15 cellular contexts compared by ENCODE assay signal in the genomic region with DNA sequence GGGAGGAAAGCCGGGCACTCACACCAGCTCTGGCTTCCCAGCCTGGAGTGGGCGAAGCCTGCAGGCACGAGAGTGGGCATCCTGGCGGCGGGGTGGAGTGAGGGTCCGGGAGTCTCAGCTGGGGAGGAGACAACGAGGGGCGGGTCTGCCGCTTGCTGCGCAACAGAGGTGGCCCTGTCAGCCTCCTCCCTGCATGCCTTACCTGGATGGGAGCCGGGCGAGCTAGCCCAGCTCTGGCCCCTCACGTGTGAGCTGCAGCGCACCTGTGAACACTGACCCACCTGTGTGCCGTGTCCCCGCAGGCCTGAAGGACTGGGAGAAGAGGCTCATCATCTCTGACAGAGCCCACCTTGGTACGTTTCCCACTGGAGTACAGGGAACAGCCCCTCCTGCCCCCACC. TPM values are rescaled to one million over a fixed set of nuclear protein-coding genes. Genes with fewer than 3 reads are reported as not detected.
DNase-seq lines count a peak whose midpoint lies in the region; ATAC-seq and TF ChIP-seq lines count a peak whose summit lies in the region.
"Had no signal": no experiment of that assay in that cellular context is flagged by ENCODE, and none has a peak within 500 bp of the region (broad histone marks: within the 10 kb centered on the region; RNA-seq: fewer than 3 reads in every experiment).

No MANE protein-coding gene starts in this region.

- H3K4me1 ChIP-seq in right atrium auricular region (peaks cover 0 to 40% of the 10 kb centered on the region in 2 donors), psoas muscle (peaks cover 36% of the 10 kb centered on the region), esophagus muscularis mucosa (peaks cover 28 to 36% (median 34%) of the 10 kb centered on the region in 4 donors)
- H3K4me1 ChIP-seq: HAP-1 had no signal

- H3K4me3 ChIP-seq in right atrium auricular region (no peak overlapping the region), psoas muscle (no peak overlapping the region), esophagus muscularis mucosa (no peak overlapping the region)
- H3K4me3 ChIP-seq: BLaER1 treated with 17β-estradiol and CSF1 and Interleukin-3, amounts not matched to agents 10 nM and 100 nM; HAP-1 had no signal

- peak overlapping the region; percentile 17 to 91 for H3K27ac ChIP-seq in right atrium auricular region
- peak overlapping the region; percentile 37 for H3K27ac ChIP-seq in RWPE1
- H3K27ac ChIP-seq in psoas muscle: peak overlapping the region; percentile 96
- no peak overlapping the region for H3K27ac ChIP-seq in esophagus muscularis mucosa (replicated peaks in 1 of 4)
- H3K27ac ChIP-seq: BLaER1 treated with 17β-estradiol and CSF1 and Interleukin-3, amounts not matched to agents 10 nM and 100 nM had no signal

- H3K36me3 ChIP-seq in right atrium auricular region (peaks cover 39% of the 10 kb centered on the region), psoas muscle (ENCODE audit: insufficient read depth in 1 of 2, low read depth in 1 of 2) (peaks cover 0 to 65% of the 10 kb centered on the region in 2 donors), esophagus muscularis mucosa (peaks cover 0 to 58% (median 22%) of the 10 kb centered on the region in 4 donors)
- H3K36me3 ChIP-seq: BLaER1 treated with 17β-estradiol and CSF1 and Interleukin-3, amounts not matched to agents 10 nM and 100 nM; HAP-1 had no signal

- H3K9me3 ChIP-seq in right atrium auricular region (no peaks in the 10 kb centered on the region), psoas muscle (no peaks in the 10 kb centered on the region), esophagus muscularis mucosa (no peaks in the 10 kb centered on the region)
- H3K9me3 ChIP-seq: BLaER1 treated with 17β-estradiol and CSF1 and Interleukin-3, amounts not matched to agents 10 nM and 100 nM; HAP-1 had no signal

- H3K4me3 Mint-ChIP-seq in endothelial cell (ENCODE audit: unreplicated experiment): no peak overlapping the region
- H3K4me3 Mint-ChIP-seq: B cell; CD8-positive, alpha-beta T cell had no signal

- no peaks in the 10 kb centered on the region for H3K9me3 Mint-ChIP-seq in endothelial cell (ENCODE audit: unreplicated experiment)
- H3K9me3 Mint-ChIP-seq: CD8-positive, alpha-beta T cell had no signal

- H3K27me3 ChIP-seq in right atrium auricular region: no peaks in the 10 kb centered on the region
- H3K27me3 ChIP-seq in psoas muscle (ENCODE audit: insufficient read depth in 3 of 3, low read length in 2 of 3): no peaks in the 10 kb centered on the region
- no peaks in the 10 kb centered on the region for H3K27me3 ChIP-seq in esophagus muscularis mucosa
- H3K27me3 ChIP-seq: BLaER1 treated with 17β-estradiol and CSF1 and Interleukin-3, amounts not matched to agents 10 nM and 100 nM had no signal

- 92 to 98% (median 95%) methylated on average over 17 of the region's 17 CpGs for WGBS in psoas muscle, 3 donors
- 98% methylated on average over 13 of the region's 17 CpGs for WGBS in esophagus muscularis mucosa

- peaks cover 6% of the 10 kb centered on the region for H3K4me1 Mint-ChIP-seq in endothelial cell (ENCODE audit: unreplicated experiment)
- H3K4me1 Mint-ChIP-seq: B cell had no signal

- peaks cover 15% of the 10 kb centered on the region for H3K27me3 Mint-ChIP-seq in endothelial cell (ENCODE audit: unreplicated experiment)
- H3K27me3 Mint-ChIP-seq: B cell had no signal

- no peak for TF ChIP-seq EP300 in esophagus muscularis mucosa (IDR thresholded peaks at IDR 0.05)

- no peak for DNase-seq in right atrium auricular region (ENCODE audit: low spot score)
- no peak for DNase-seq in Right ventricle myocardium inferior (ENCODE audit: missing footprints)
- no peak for DNase-seq in RWPE1 (ENCODE audit: low spot score)
- DNase-seq in psoas muscle: no peak
- no peak for DNase-seq in esophagus muscularis mucosa (ENCODE audit: extremely low spot score)
- DNase-seq in SHP77 (lab: John Stamatoyannopoulos, UW): no peak
- no peak for DNase-seq in endothelial cell (ENCODE audit: low spot score)
- DNase-seq: Calu3; CD8-positive, alpha-beta T cell; DMS79 treated with DMSO at 0.1 percent for 48 hours; GF-D8 had no signal

- TF ChIP-seq CTCF in right atrium auricular region (IDR thresholded peaks at IDR 0.05): no peak
- TF ChIP-seq CTCF in RWPE1 (conservative IDR thresholded peaks at IDR 0.05; ENCODE audit: low read depth): no peak
- TF ChIP-seq CTCF in psoas muscle (IDR thresholded peaks at IDR 0.05): no peak
- TF ChIP-seq CTCF in esophagus muscularis mucosa (IDR thresholded peaks at IDR 0.05): no peak
- TF ChIP-seq CTCF in endothelial cell (IDR thresholded peaks at IDR 0.05; ENCODE audit: unreplicated experiment): no peak

- ATAC-seq in Right ventricle myocardium inferior (no peak), psoas muscle (no peak)
- ATAC-seq: CD8-positive, alpha-beta T cell; HepG2 had no signal

- POLR2A ChIA-PET in RWPE1 (lab: Yijun Ruan, JAX; ENCODE audit: low non-redundant PET): no interaction called here

- H3K36me3 Mint-ChIP-seq in endothelial cell (ENCODE audit: low read depth, unreplicated experiment): no peaks in the 10 kb centered on the region

- no peak overlapping the region for H3K27ac Mint-ChIP-seq in endothelial cell (ENCODE audit: unreplicated experiment)
- H3K27ac Mint-ChIP-seq: B cell; CD8-positive, alpha-beta T cell had no signal

- TF ChIP-seq POLR2A in esophagus muscularis mucosa (IDR thresholded peaks at IDR 0.05; ENCODE audit: low read depth): no peak

- intact Hi-C loops in Right ventricle myocardium inferior (cut with DNase I) (no loop called here), psoas muscle (cut with DNase I) (no loop called here), esophagus muscularis mucosa (cut with DNase I) (no loop called here)

- CTCF ChIA-PET in RWPE1 (lab: Yijun Ruan, JAX): interaction anchor here (0.8 to 1.1 kb wide), 2 partner anchors 88 to 91 kb away, joined by 4 to 8 read pairs; no protein-coding TSS in a partner anchor

RNA-seq across cellular contexts. Expression of a gene that starts 13.9 kb away (rescaled TPM):
- total RNA-seq in right atrium auricular region (100 to 1,000 TPM; 137 to 238 TPM), Right ventricle myocardium inferior (54.4 TPM), psoas muscle (100 to 1,000 TPM in 1 of 4 donors, 10 to 100 TPM in 3; 55.8 to 105 (median 84.5) TPM), esophagus muscularis mucosa (100 to 1,000 TPM; 207 to 324 (median 290) TPM), endothelial cell (ENCODE audit: unreplicated experiment) (84.3 TPM)
- 100 to 1,000 TPM; 147 to 233 (median 233) TPM for polyA plus RNA-seq in psoas muscle

RNA-seq across cellular contexts. Expression of a gene that starts 15.0 kb away (rescaled TPM):
- total RNA-seq in right atrium auricular region (100 to 1,000 TPM; 113 to 158 TPM), Right ventricle myocardium inferior (191 TPM), psoas muscle (100 to 1,000 TPM; 201 to 359 (median 278) TPM), esophagus muscularis mucosa (1 to 10 TPM; 4.3 to 7.9 (median 5.7) TPM), endothelial cell (ENCODE audit: unreplicated experiment) (6.1 TPM)
- 100 to 1,000 TPM; 187 to 394 (median 300) TPM for polyA plus RNA-seq in psoas muscle

RNA-seq across cellular contexts. Expression of a gene that starts 49.6 kb away (rescaled TPM):
- total RNA-seq in right atrium auricular region (10 to 100 TPM; 21.9 to 43.5 TPM), Right ventricle myocardium inferior (31.1 TPM), psoas muscle (10 to 100 TPM; 16.4 to 26.3 (median 23.4) TPM), esophagus muscularis mucosa (100 to 1,000 TPM in 1 of 4 donors, 10 to 100 TPM in 3; 51.5 to 129 (median 66.7) TPM), endothelial cell (ENCODE audit: unreplicated experiment) (97.2 TPM)
- polyA plus RNA-seq in psoas muscle: 10 to 100 TPM; 12.0 to 29.1 (median 12.8) TPM

RNA-seq across cellular contexts. Expression of a gene that starts 56.5 kb away (rescaled TPM):
- total RNA-seq in right atrium auricular region (10 to 100 TPM; 77.7 to 93.8 TPM), Right ventricle myocardium inferior (134 TPM), psoas muscle (10 to 100 TPM; 54.9 to 79.3 (median 60.0) TPM), esophagus muscularis mucosa (100 to 1,000 TPM; 162 to 267 (median 187) TPM), endothelial cell (ENCODE audit: unreplicated experiment) (133 TPM)
- 100 to 1,000 TPM in 1 of 3 donors, 10 to 100 TPM in 2; 51.9 to 102 (median 62.0) TPM for polyA plus RNA-seq in psoas muscle

Comparison
In these comparisons a context has a peak if more than half of its experiments do, and no peak if none do; other contexts are left out.
1. H3K27ac ChIP-seq: peak in right atrium auricular region (2 of 2), RWPE1 (single experiment) and psoas muscle (single experiment); none in esophagus muscularis mucosa (0 of 4).
2. RNA of a gene that starts 15.0 kb away (total RNA-seq): 201 to 359 TPM in psoas muscle, 191 TPM in Right ventricle myocardium inferior (single experiment) and 113 to 158 TPM in right atrium auricular region; 4.3 to 7.9 TPM in esophagus muscularis mucosa and 6.1 TPM in endothelial cell (single experiment); every median in the first group is over 10 times any median in the second.